Comparison of ENCODE assay signal across 11 cellular contexts in genomic region chr11:7672276-7672959, GRCh38. TPM values are rescaled to one million over a fixed set of nuclear protein-coding genes. Genes with fewer than 3 reads are reported as not detected.
DNase-seq lines count a peak whose midpoint lies in the region; ATAC-seq and TF ChIP-seq lines count a peak whose summit lies in the region.
"Had no signal": no experiment of that assay in that cellular context is flagged by ENCODE, and none has a peak within 500 bp of the region (broad histone marks: within the 10 kb centered on the region; RNA-seq: fewer than 3 reads in every experiment).

No MANE protein-coding gene starts in this region.

- H3K27ac ChIP-seq in aorta (ENCODE audit: low read depth in 1 of 2, low read length in 2 of 2) = no peak overlapping the region

- no peaks in the 10 kb centered on the region for H3K9me3 ChIP-seq in adipocyte (ENCODE audit: control insufficient read depth, low read length)
- H3K9me3 ChIP-seq in aorta (ENCODE audit: control insufficient read depth, low read length) = no peaks in the 10 kb centered on the region

- TF ChIP-seq CTCF in CD14-positive monocyte (IDR thresholded peaks at IDR 0.05) = no peak
- TF ChIP-seq CTCF in natural killer cell (IDR thresholded peaks at IDR 0.05) = no peak

- H3K27me3 Mint-ChIP-seq in CD14-positive monocyte (ENCODE audit: low read depth in 3 of 3) (peaks cover 38 to 47% (median 43%) of the 10 kb centered on the region in 3 donors), natural killer cell (ENCODE audit: low read depth in 2 of 2) (peaks cover 34 to 40% of the 10 kb centered on the region in 2 donors)

- intact Hi-C loops in CD14-positive monocyte (cut with micrococcal nuclease) = no loop called here
- intact Hi-C loops in natural killer cell (cut with micrococcal nuclease) = no loop called here
- intact Hi-C loops in aorta (cut with DNase I) = loop anchor here (5.0 kb wide), 1 partner anchor 160 kb away; the partner anchor contains the start of gene PPFIBP2 (in 2 of the 2)

- H3K9me3 Mint-ChIP-seq in CD14-positive monocyte = peaks cover 2 to 40% (median 26%) of the 10 kb centered on the region in 7 donors
- H3K9me3 Mint-ChIP-seq in natural killer cell = no peaks in the 10 kb centered on the region

- TF ChIP-seq POLR2A in erythroblast (IDR thresholded peaks at IDR 0.05; ENCODE audit: low read length) = no peak

- WGBS in aorta, 2 donors = 77 to 84% methylated on average over 16 of the region's 16 CpGs

- H3K36me3 Mint-ChIP-seq in CD14-positive monocyte (peaks cover 16 to 18% of the 10 kb centered on the region in 2 donors), natural killer cell (no peaks in the 10 kb centered on the region)

- H3K27me3 ChIP-seq in adipocyte (replicated peaks; ENCODE audit: control insufficient read depth, insufficient read depth, low read length) (no peaks in the 10 kb centered on the region), aorta (ENCODE audit: control insufficient read depth in 1 of 2, insufficient read depth in 2 of 2, low read length in 1 of 2) (no peaks in the 10 kb centered on the region)

- peaks cover 6% of the 10 kb centered on the region for H3K36me3 ChIP-seq in adipocyte (ENCODE audit: control insufficient read depth, insufficient read depth, low read length, severe bottlenecking)
- H3K36me3 ChIP-seq in aorta (ENCODE audit: control insufficient read depth in 1 of 2, insufficient read depth in 2 of 2, low read length in 1 of 2) = peaks cover 0 to 1% of the 10 kb centered on the region in 2 donors

- H3K27ac Mint-ChIP-seq in CD14-positive monocyte (peak overlapping the region in 3 of 7 donors; percentile 26 to 59 (median 30)), natural killer cell (no peak overlapping the region)

- peak overlapping the region; percentile 84 for H3K9ac ChIP-seq in adipocyte (ENCODE audit: low read length)

- H3K4me1 ChIP-seq in adipocyte (ENCODE audit: control insufficient read depth, insufficient read depth, low read length) (peaks cover 7% of the 10 kb centered on the region), aorta (ENCODE audit: control insufficient read depth in 1 of 2, insufficient read depth in 2 of 2, low read length in 2 of 2) (no peaks in the 10 kb centered on the region)

- peak overlapping the region; percentile 6 to 79 for H3K4me3 Mint-ChIP-seq in CD14-positive monocyte
- H3K4me3 Mint-ChIP-seq in natural killer cell = peak overlapping the region; percentile 65

- ATAC-seq in GM21447 (IDR thresholded peaks at IDR 0.05; ENCODE audit: unreplicated experiment) (peak; percentile 21), natural killer cell (no peak), aorta (ENCODE audit: low FRiP score) (no peak)

- DNase-seq in CD14-positive monocyte (ENCODE audit: low spot score) = no peak
- no peak for DNase-seq in adipocyte (ENCODE audit: low read depth)
- no peak for DNase-seq in natural killer cell
- no peak for DNase-seq in stimulated activated naive CD4-positive, alpha-beta T cell treated with Interleukin-2 at 50 U/mL for 16 hours (lab: John Stamatoyannopoulos, UW)
- no peak for DNase-seq in aorta
- no peak for DNase-seq in erythroblast (lab: John Stamatoyannopoulos, UW)
- DNase-seq in HPDE6-E6E7 (ENCODE audit: extremely low spot score) = no peak
- DNase-seq: activated CD4-positive, alpha-beta T cell treated with anti-CD3 and anti-CD28 coated beads for 1 hour; DND-41; NCI-H2081 treated with DMSO at 0.1 percent for 48 hours had no signal

- H3K4me1 Mint-ChIP-seq in CD14-positive monocyte (peaks cover 44% of the 10 kb centered on the region), natural killer cell (peaks cover 0 to 14% of the 10 kb centered on the region in 2 donors)

- H3K4me3 ChIP-seq in adipocyte (ENCODE audit: low read length) = peak overlapping the region; percentile 76
- H3K4me3 ChIP-seq in aorta (ENCODE audit: low read length in 2 of 2) = no peak overlapping the region

RNA-seq across cellular contexts. Expression of gene CYB5R2, which starts 0.9 kb away (rescaled TPM):
- polyA plus RNA-seq in CD14-positive monocyte (1 to 10 TPM in 1 of 2 donors, under 1 TPM in 1; 0.52 to 3.7 TPM), aorta (10 to 100 TPM; 20.0 to 27.6 TPM)
- total RNA-seq in natural killer cell (1 to 10 TPM in 1 of 3 donors, under 1 TPM in 2; 0.31 to 1.2 (median 0.55) TPM), aorta (10 to 100 TPM in 1 of 2 donors, 1 to 10 TPM in 1; 8.3 to 10.1 TPM)

RNA-seq across cellular contexts. Expression of gene OVCH2, which starts 33.9 kb away (rescaled TPM):
- polyA plus RNA-seq in CD14-positive monocyte = not detected
- not detected for total RNA-seq in natural killer cell
- total RNA-seq in aorta = under 1 TPM in 1 of 2 donors, not detected in 1; 0.75 TPM
- under 1 TPM in 1 of 2 donors, not detected in 1; 0.31 TPM for polyA plus RNA-seq in aorta

Comparison
In these comparisons a context has a peak if more than half of its experiments do, and no peak if none do; other contexts are left out.
1. RNA of gene CYB5R2, which starts 0.9 kb away (total RNA-seq): 8.3 to 10.1 TPM in aorta; 0.31 to 1.2 TPM in natural killer cell; every median in the first group is over 4 times any median in the second.
2. intact Hi-C loops: an anchor here in aorta (5.0 kb wide); none called in CD14-positive monocyte and natural killer cell.